In genomic region chr19:55032170-55032569, GRCh38 we compare ENCODE assay signal across 30 cellular contexts. TPM values are rescaled to one million over a fixed set of nuclear protein-coding genes. Genes with fewer than 3 reads are reported as not detected.
"Had no signal": no experiment of that assay in that cellular context is flagged by ENCODE, and none has a peak within 500 bp of the region (broad histone marks: within the 10 kb centered on the region; RNA-seq: fewer than 3 reads in every experiment).

No MANE protein-coding gene starts in this region.

- H3K27me3 Mint-ChIP-seq: activated CD4-positive, alpha-beta T cell treated with anti-CD3 and anti-CD28 coated beads for 36 hours; activated CD8-positive, alpha-beta memory T cell treated with anti-CD3 and anti-CD28 coated beads, Interleukin-2, amount 10 ng/mL, durations not matched to agents 7 days and 5 days; stimulated activated memory B cell treated with anti-CD40 and anti-IgM and Interleukin-4, amounts not matched to agents 10 μg/mL and 1 μg/mL and 100 μg/mL, for 72 hours; stimulated activated naive CD8-positive, alpha-beta T cell treated with anti-CD3 and anti-CD28 coated beads, Interleukin-15, amount 100 ng/mL, for 72 hours; type B pancreatic cell had no signal

- H3K9me3 ChIP-seq: body of pancreas, pancreas, psoas muscle had no signal

- H3K4me3 ChIP-seq: body of pancreas, lung, pancreas, psoas muscle, smooth muscle cell had no signal

- H3K27me3 ChIP-seq: body of pancreas, pancreas had no signal

- ATAC-seq: activated CD4-positive, alpha-beta T cell treated with anti-CD3 and anti-CD28 coated beads for 36 hours; activated CD8-positive, alpha-beta memory T cell treated with anti-CD3 and anti-CD28 coated beads, Interleukin-2, amount 10 ng/mL, durations not matched to agents 7 days and 5 days; activated CD8-positive, alpha-beta T cell treated with anti-CD3 and anti-CD28 coated beads, Interleukin-2, amount 10 ng/mL, durations not matched to agents 7 days and 5 days; activated naive CD4-positive, alpha-beta T cell treated with anti-CD3 and anti-CD28 coated beads, Interleukin-2, amount 50 U/mL, for 72 hours; activated T-cell treated with anti-CD3 and anti-CD28 coated beads, Interleukin-2, amount 50 U/mL, for 72 hours; body of pancreas; left lobe of liver; pancreas; psoas muscle; stimulated activated memory B cell treated with anti-CD40 and anti-IgM and Interleukin-4, amounts not matched to agents 10 μg/mL and 1 μg/mL and 100 μg/mL, for 72 hours; stimulated activated naive CD8-positive, alpha-beta T cell treated with anti-CD3 and anti-CD28 coated beads, Interleukin-15, amount 100 ng/mL, for 72 hours had no signal

- H3K4me3 Mint-ChIP-seq: activated CD4-positive, alpha-beta T cell treated with anti-CD3 and anti-CD28 coated beads for 36 hours; activated CD8-positive, alpha-beta memory T cell treated with anti-CD3 and anti-CD28 coated beads, Interleukin-2, amount 10 ng/mL, durations not matched to agents 7 days and 5 days; activated CD8-positive, alpha-beta T cell treated with anti-CD3 and anti-CD28 coated beads, Interleukin-2, amount 10 ng/mL, durations not matched to agents 7 days and 5 days; activated T-cell treated with anti-CD3 and anti-CD28 coated beads, Interleukin-2, amount 50 U/mL, for 72 hours; nephron; stimulated activated memory B cell treated with anti-CD40 and anti-IgM and Interleukin-4, amounts not matched to agents 10 μg/mL and 1 μg/mL and 100 μg/mL, for 72 hours; stimulated activated naive CD8-positive, alpha-beta T cell treated with anti-CD3 and anti-CD28 coated beads, Interleukin-15, amount 100 ng/mL, for 72 hours; T-helper 2 cell treated with Interferon-gamma antibody and Interleukin-4, amounts not matched to agents 5 μg/mL and 100 μg/mL, for 36 hours; type B pancreatic cell had no signal

- H3K4me1 ChIP-seq: body of pancreas, pancreas, psoas muscle had no signal

- H3K4me1 Mint-ChIP-seq: activated CD4-positive, alpha-beta T cell treated with anti-CD3 and anti-CD28 coated beads for 36 hours; activated CD8-positive, alpha-beta memory T cell treated with anti-CD3 and anti-CD28 coated beads, Interleukin-2, amount 10 ng/mL, durations not matched to agents 7 days and 5 days; nephron; stimulated activated memory B cell treated with anti-CD40 and anti-IgM and Interleukin-4, amounts not matched to agents 10 μg/mL and 1 μg/mL and 100 μg/mL, for 72 hours had no signal

- H3K27ac Mint-ChIP-seq: activated CD4-positive, alpha-beta T cell treated with anti-CD3 and anti-CD28 coated beads for 36 hours; activated CD8-positive, alpha-beta memory T cell treated with anti-CD3 and anti-CD28 coated beads, Interleukin-2, amount 10 ng/mL, durations not matched to agents 7 days and 5 days; activated CD8-positive, alpha-beta T cell treated with anti-CD3 and anti-CD28 coated beads, Interleukin-2, amount 10 ng/mL, durations not matched to agents 7 days and 5 days; activated naive CD4-positive, alpha-beta T cell treated with anti-CD3 and anti-CD28 coated beads, Interleukin-2, amount 50 U/mL, for 72 hours; activated T-cell treated with anti-CD3 and anti-CD28 coated beads, Interleukin-2, amount 50 U/mL, for 72 hours; nephron; stimulated activated memory B cell treated with anti-CD40 and anti-IgM and Interleukin-4, amounts not matched to agents 10 μg/mL and 1 μg/mL and 100 μg/mL, for 72 hours; T-helper 2 cell treated with Interferon-gamma antibody and Interleukin-4, amounts not matched to agents 5 μg/mL and 100 μg/mL, for 36 hours; type B pancreatic cell had no signal

- H3K4me2 ChIP-seq: smooth muscle cell had no signal

- DNase-seq: activated CD4-positive, alpha-beta T cell treated with anti-CD3 and anti-CD28 coated beads for 36 hours; activated CD4-positive, CD25-positive, alpha-beta regulatory T cell; activated CD8-positive, alpha-beta memory T cell treated with anti-CD3 and anti-CD28 coated beads, Interleukin-2, amount 10 ng/mL, durations not matched to agents 7 days and 5 days; activated CD8-positive, alpha-beta T cell treated with anti-CD3 and anti-CD28 coated beads, Interleukin-2, amount 10 ng/mL, durations not matched to agents 7 days and 5 days; activated naive CD4-positive, alpha-beta T cell; activated T-cell treated with anti-CD3 and anti-CD28 coated beads for 4 hours; activated T-cell treated with anti-CD3 and anti-CD28 coated beads, Interleukin-2, amount 50 U/mL, for 72 hours; anterior cingulate cortex; body of pancreas; foreskin fibroblast; head of caudate nucleus; hippocampal formation; kidney glomerular epithelial cell; mesendoderm; pancreas; psoas muscle; stimulated activated CD4-positive, alpha-beta T cell treated with anti-CD3 and anti-CD28 coated beads, Interleukin-1b, Interleukin-23, amount 100 ng/mL, for 48 hours; stimulated activated CD4-positive, alpha-beta T cell treated with anti-CD3 and anti-CD28 coated beads, Interleukin-4, amount 100 ng/mL, for 4 hours; stimulated activated CD8-positive, alpha-beta memory T cell treated with anti-CD3 and anti-CD28 coated beads, Interleukin-4, amount 100 ng/mL, for 48 hours; stimulated activated naive CD8-positive, alpha-beta T cell treated with anti-CD3 and anti-CD28 coated beads, Interleukin-15, amount 100 ng/mL, for 72 hours; substantia nigra; T-helper 1 cell had no signal

- H3K9me3 Mint-ChIP-seq: activated naive CD4-positive, alpha-beta T cell treated with anti-CD3 and anti-CD28 coated beads, Interleukin-2, amount 50 U/mL, for 72 hours; activated T-cell treated with anti-CD3 and anti-CD28 coated beads, Interleukin-2, amount 50 U/mL, for 72 hours; stimulated activated memory B cell treated with anti-CD40 and anti-IgM and Interleukin-4, amounts not matched to agents 10 μg/mL and 1 μg/mL and 100 μg/mL, for 72 hours; stimulated activated naive CD8-positive, alpha-beta T cell treated with anti-CD3 and anti-CD28 coated beads, Interleukin-15, amount 100 ng/mL, for 72 hours; type B pancreatic cell had no signal

- H3K36me3 Mint-ChIP-seq: activated naive CD4-positive, alpha-beta T cell treated with anti-CD3 and anti-CD28 coated beads, Interleukin-2, amount 50 U/mL, for 72 hours; type B pancreatic cell had no signal

- H3K27ac ChIP-seq: body of pancreas, pancreas, psoas muscle had no signal

- H3K36me3 ChIP-seq: pancreas had no signal

- FAIRE-seq: pancreas had no signal

RNA-seq across cellular contexts. Expression of gene GP6, which starts 5.9 kb away (rescaled TPM):
- total RNA-seq: left lobe of liver, smooth muscle cell had no signal
- polyA plus RNA-seq: smooth muscle cell had no signal
